8 cellular contexts compared by ENCODE assay signal in genomic region chr7:35869117-35869516, GRCh38.
DNase-seq lines count a peak whose midpoint lies in the region; ATAC-seq and FAIRE-seq lines count a peak whose summit lies in the region.
"Not testable (repeated sequence)": the region's sequence is repeated elsewhere in the genome, so short reads cannot be mapped to it uniquely, and the experiment has no call there.

No MANE protein-coding gene starts in this region.

- in situ Hi-C loops in KBM-7 (cut with MboI; ENCODE audit: low pct_unique_long_range_greater_than_20kb, low sequenced_read_pairs) = not testable (repeated sequence)

- peak; percentile 31 for FAIRE-seq in GM19239 (lab: Jason Lieb, UNC)

- ATAC-seq in activated T-cell treated with anti-CD3 and anti-CD28 coated beads, Interleukin-2, amount 50 U/mL, for 72 hours (replicated peaks in 1 of 2); stimulated activated memory B cell treated with anti-CD40 and anti-IgM and Interleukin-4, amounts not matched to agents 10 μg/mL and 1 μg/mL and 100 μg/mL, for 72 hours: not testable (repeated sequence)

- peaks cover 38 to 67% of the 10 kb centered on the region in 2 donors for H3K36me3 Mint-ChIP-seq in CD4-positive, alpha-beta memory T cell
- peaks cover 7 to 18% of the 10 kb centered on the region in 2 donors for H3K36me3 Mint-ChIP-seq in activated T-cell treated with anti-CD3 and anti-CD28 coated beads, Interleukin-2, amount 50 U/mL, for 72 hours (ENCODE audit: insufficient read depth in 2 of 2)
- H3K36me3 Mint-ChIP-seq in dendritic cell treated with granulocyte-macrophage colony-stimulating factor and Interleukin-4, amounts not matched to agents 40 ng/mL and 50 ng/mL, for 4 days (ENCODE audit: low read depth) = peaks cover 63% of the 10 kb centered on the region
- H3K36me3 Mint-ChIP-seq in stimulated activated memory B cell treated with anti-CD40 and anti-IgM and Interleukin-4, amounts not matched to agents 10 μg/mL and 1 μg/mL and 100 μg/mL, for 72 hours = peaks cover 58% of the 10 kb centered on the region

- not testable (repeated sequence) for H3K9me3 Mint-ChIP-seq in CD4-positive, alpha-beta memory T cell; activated T-cell treated with anti-CD3 and anti-CD28 coated beads, Interleukin-2, amount 50 U/mL, for 72 hours; dendritic cell treated with granulocyte-macrophage colony-stimulating factor and Interleukin-4, amounts not matched to agents 40 ng/mL and 50 ng/mL, for 4 days; stimulated activated memory B cell treated with anti-CD40 and anti-IgM and Interleukin-4, amounts not matched to agents 10 μg/mL and 1 μg/mL and 100 μg/mL, for 72 hours

- intact Hi-C loops in CD4-positive, alpha-beta memory T cell (cut with micrococcal nuclease); dendritic cell treated with granulocyte-macrophage colony-stimulating factor and Interleukin-4, amounts not matched to agents 40 ng/mL and 50 ng/mL, for 4 days (cut with micrococcal nuclease): not testable (repeated sequence)

- H3K27me3 ChIP-seq in CD4-positive, alpha-beta memory T cell (ENCODE audit: insufficient read depth, low read length) = not testable (repeated sequence)

- CTCF ChIA-PET in CD4-positive, alpha-beta memory T cell (lab: Charles Lee; ENCODE audit: partially characterized antibody) = not testable (repeated sequence)

- H3K36me3 ChIP-seq in CD4-positive, alpha-beta memory T cell (ENCODE audit: insufficient read depth, low read length) = peaks cover 13% of the 10 kb centered on the region

- not testable (repeated sequence) for H3K27me3 Mint-ChIP-seq in CD4-positive, alpha-beta memory T cell; activated T-cell treated with anti-CD3 and anti-CD28 coated beads, Interleukin-2, amount 50 U/mL, for 72 hours (ENCODE audit: low read depth); dendritic cell treated with granulocyte-macrophage colony-stimulating factor and Interleukin-4, amounts not matched to agents 40 ng/mL and 50 ng/mL, for 4 days; stimulated activated memory B cell treated with anti-CD40 and anti-IgM and Interleukin-4, amounts not matched to agents 10 μg/mL and 1 μg/mL and 100 μg/mL, for 72 hours

- H3K27ac ChIP-seq in CD4-positive, alpha-beta memory T cell (ENCODE audit: low read depth, low read length) = not testable (repeated sequence)

- H3K4me1 Mint-ChIP-seq in CD4-positive, alpha-beta memory T cell = peaks cover 23 to 42% (median 38%) of the 10 kb centered on the region in 4 donors
- H3K4me1 Mint-ChIP-seq in activated T-cell treated with anti-CD3 and anti-CD28 coated beads, Interleukin-2, amount 50 U/mL, for 72 hours (ENCODE audit: low read depth) = peaks cover 24% of the 10 kb centered on the region
- H3K4me1 Mint-ChIP-seq in dendritic cell treated with granulocyte-macrophage colony-stimulating factor and Interleukin-4, amounts not matched to agents 40 ng/mL and 50 ng/mL, for 4 days (ENCODE audit: low read depth) = peaks cover 12% of the 10 kb centered on the region
- H3K4me1 Mint-ChIP-seq in stimulated activated memory B cell treated with anti-CD40 and anti-IgM and Interleukin-4, amounts not matched to agents 10 μg/mL and 1 μg/mL and 100 μg/mL, for 72 hours = peaks cover 25% of the 10 kb centered on the region

- peak overlapping the region in 6 of 7 donors; percentile 1 to 71 (median 24) for H3K27ac Mint-ChIP-seq in CD4-positive, alpha-beta memory T cell
- peak overlapping the region; percentile 41 for H3K27ac Mint-ChIP-seq in activated T-cell treated with anti-CD3 and anti-CD28 coated beads, Interleukin-2, amount 50 U/mL, for 72 hours
- H3K27ac Mint-ChIP-seq in dendritic cell treated with granulocyte-macrophage colony-stimulating factor and Interleukin-4, amounts not matched to agents 40 ng/mL and 50 ng/mL, for 4 days = peak overlapping the region; percentile 48
- peak overlapping the region; percentile 15 for H3K27ac Mint-ChIP-seq in stimulated activated memory B cell treated with anti-CD40 and anti-IgM and Interleukin-4, amounts not matched to agents 10 μg/mL and 1 μg/mL and 100 μg/mL, for 72 hours

- POLR2A ChIA-PET in CD4-positive, alpha-beta memory T cell (lab: Charles Lee; ENCODE audit: partially characterized antibody) = not testable (repeated sequence)

- H3K9me3 ChIP-seq in CD4-positive, alpha-beta memory T cell (ENCODE audit: control insufficient read depth in 1 of 2, low read length in 2 of 2) = not testable (repeated sequence)

- not testable (repeated sequence) for DNase-seq in CD4-positive, alpha-beta memory T cell; GM19239 (ENCODE audit: insufficient read length, low spot score); activated T-cell treated with anti-CD3 and anti-CD28 coated beads, Interleukin-2, amount 50 U/mL, for 72 hours
- peak; percentile 10 for DNase-seq in KBM-7
- peak; percentile 13 for DNase-seq in SIG-M5 treated with dmso at 0.1 percent for 504 hours (lab: John Stamatoyannopoulos, UW; ENCODE audit: unreplicated experiment)
- DNase-seq in myocyte (ENCODE audit: low read depth) = peak; percentile 22

- peak overlapping the region in 1 of 8 donors; percentile 3 for H3K4me3 Mint-ChIP-seq in CD4-positive, alpha-beta memory T cell
- peak overlapping the region in 1 of 2 donors; percentile 21 for H3K4me3 Mint-ChIP-seq in activated T-cell treated with anti-CD3 and anti-CD28 coated beads, Interleukin-2, amount 50 U/mL, for 72 hours
- not testable (repeated sequence) for H3K4me3 Mint-ChIP-seq in dendritic cell treated with granulocyte-macrophage colony-stimulating factor and Interleukin-4, amounts not matched to agents 40 ng/mL and 50 ng/mL, for 4 days; stimulated activated memory B cell treated with anti-CD40 and anti-IgM and Interleukin-4, amounts not matched to agents 10 μg/mL and 1 μg/mL and 100 μg/mL, for 72 hours

- not testable (repeated sequence) for H3K4me3 ChIP-seq in CD4-positive, alpha-beta memory T cell (ENCODE audit: low read length in 2 of 2)

- H3K4me1 ChIP-seq in CD4-positive, alpha-beta memory T cell (ENCODE audit: insufficient read depth, low read length) = not testable (repeated sequence)
